In genomic region chr19:43377624-43378023, GRCh38 we compare ENCODE assay signal across 15 cellular contexts. TPM values are rescaled to one million over a fixed set of nuclear protein-coding genes. Genes with fewer than 3 reads are reported as not detected.
DNase-seq lines count a peak whose midpoint lies in the region; ATAC-seq, FAIRE-seq and TF ChIP-seq lines count a peak whose summit lies in the region.
"Not testable (repeated sequence)": the region's sequence is repeated elsewhere in the genome, so short reads cannot be mapped to it uniquely, and the experiment has no call there.
"Had no signal": no experiment of that assay in that cellular context is flagged by ENCODE, and none has a peak within 500 bp of the region (broad histone marks: within the 10 kb centered on the region; RNA-seq: fewer than 3 reads in every experiment).

No MANE protein-coding gene starts in this region.

- intact Hi-C loops in HCT116 (cut with micrococcal nuclease), result not testable (repeated sequence)

- not testable (repeated sequence) for H3K79me2 ChIP-seq in HCT116 (ENCODE audit: insufficient read depth, low read length)

- TF ChIP-seq RAD21 in A549 (conservative IDR thresholded peaks at IDR 0.05 in 1 of 2, IDR thresholded peaks at IDR 0.05 in 1 of 2); HCT116 (IDR thresholded peaks at IDR 0.05; ENCODE audit: low read depth): not testable (repeated sequence)

- H2AFZ ChIP-seq in HCT116 (ENCODE audit: low read depth, low read length, poor library complexity, severe bottlenecking), result not testable (repeated sequence)

- DNase-seq in A549 (ENCODE audit: low read depth in 1 of 2, low spot score in 1 of 2); HCT116 (ENCODE audit: low read depth, low spot score); RWPE2 (ENCODE audit: low spot score); bronchial epithelial cell (ENCODE audit: low read depth); foreskin keratinocyte; urothelium cell line (ENCODE audit: low spot score): not testable (repeated sequence)

- peak; percentile 98 for FAIRE-seq in A549 (lab: Jason Lieb, UNC)
- FAIRE-seq in bronchial epithelial cell (lab: Jason Lieb, UNC), result peak; percentile 100
- FAIRE-seq in urothelium cell line (lab: Jason Lieb, UNC), result peak; percentile 75

- not testable (repeated sequence) for H3K4me1 ChIP-seq in A549; HCT116 (ENCODE audit: control insufficient read depth in 1 of 2, insufficient read depth in 2 of 2, low read length in 2 of 2); RWPE2 (ENCODE audit: insufficient read depth, poor library complexity, severe bottlenecking)
- peaks cover 11% of the 10 kb centered on the region for H3K4me1 ChIP-seq in foreskin keratinocyte

- BruUV-seq in HCT116 (replicated peaks; lab: Mats Ljungman, UMichigan), result not testable (repeated sequence)

- H3K9me3 ChIP-seq in A549; HCT116 (ENCODE audit: control insufficient read depth in 1 of 2, insufficient read depth in 1 of 2, low read depth in 1 of 2, low read length in 2 of 2); RWPE2 (ENCODE audit: severe bottlenecking): not testable (repeated sequence)

- H3K9me2 ChIP-seq in HCT116 (ENCODE audit: insufficient read depth), result not testable (repeated sequence)

- not testable (repeated sequence) for ATAC-seq in A549
- ATAC-seq in HCT116, result 0 out of 2 replicates have a peak, but pooled peaks have one; percentile 42
- peak; percentile 96 for ATAC-seq in RWPE2 (ENCODE audit: low read depth)
- peak; percentile 89 for ATAC-seq in foreskin keratinocyte

- RAD21 ChIA-PET in HCT116 (lab: Charles Lee; ENCODE audit: low non-redundant PET in 1 of 2, low total read pairs in 2 of 2, uncharacterized antibody in 2 of 2, unreplicated experiment in 2 of 2), result not testable (repeated sequence)

- no CpG with 5 or more reads among the region's 3 CpGs for WGBS in A549 (ENCODE audit: missing lambda C conversion rate)

- CTCF ChIA-PET in A549 (lab: Yijun Ruan, JAX); HCT116 (lab: Charles Lee): not testable (repeated sequence)

- POLR2A ChIA-PET in A549 (lab: Yijun Ruan, JAX); HCT116 (lab: Charles Lee): not testable (repeated sequence)

- H3K36me3 ChIP-seq in HCT116 (ENCODE audit: control insufficient read depth in 1 of 2, insufficient read depth in 2 of 2, low read length in 2 of 2); RWPE2 (ENCODE audit: low read depth); bronchial epithelial cell (ENCODE audit: control insufficient read depth, insufficient read depth, low read length): not testable (repeated sequence)

- TF ChIP-seq EP300 in A549 (IDR thresholded peaks at IDR 0.05), result not testable (repeated sequence)

- not testable (repeated sequence) for H3K4me3 ChIP-seq in A549; HCT116 (replicated peaks in 1 of 2; ENCODE audit: low read depth in 1 of 2, low read length in 2 of 2); RWPE2 (ENCODE audit: severe bottlenecking); bronchial epithelial cell (ENCODE audit: low read depth, low read length)

- not testable (repeated sequence) for H4K20me1 ChIP-seq in HCT116 (ENCODE audit: insufficient read depth)

- not testable (repeated sequence) for H3K4me2 ChIP-seq in A549; HCT116 (ENCODE audit: low read length)

- not testable (repeated sequence) for H3K9ac ChIP-seq in HCT116 (ENCODE audit: low read length)

- not testable (repeated sequence) for TF ChIP-seq CTCF in A549 (IDR thresholded peaks at IDR 0.05); HCT116 (IDR thresholded peaks at IDR 0.05 in 2 of 3, conservative IDR thresholded peaks at IDR 0.05 in 1 of 3; ENCODE audit: borderline replicate concordance in 1 of 3, insufficient read depth in 1 of 3, low read depth in 2 of 3, low read length in 2 of 3); RWPE2 (IDR thresholded peaks at IDR 0.05; ENCODE audit: poor library complexity, severe bottlenecking); bronchial epithelial cell (IDR thresholded peaks at IDR 0.05; ENCODE audit: insufficient read depth, low read length, severe bottlenecking); foreskin keratinocyte (conservative IDR thresholded peaks at IDR 0.05)

- not testable (repeated sequence) for H3K27me3 ChIP-seq in HCT116 (ENCODE audit: insufficient read depth, low read length); RWPE2 (ENCODE audit: insufficient read depth, poor library complexity, severe bottlenecking); bronchial epithelial cell (ENCODE audit: control insufficient read depth, insufficient read depth, low read length); foreskin keratinocyte

- H3K27ac ChIP-seq in A549; HCT116 (ENCODE audit: low read depth, low read length); RWPE2 (ENCODE audit: poor library complexity, severe bottlenecking); foreskin keratinocyte: not testable (repeated sequence)

- TF ChIP-seq POLR2A in A549 (IDR thresholded peaks at IDR 0.05; ENCODE audit: low read length); HCT116 (IDR thresholded peaks at IDR 0.05; ENCODE audit: borderline replicate concordance, extremely low read depth, insufficient read depth, insufficient read length): not testable (repeated sequence)

RNA-seq across cellular contexts. Expression of gene CD177, which starts 24.1 kb away (rescaled TPM):
- 0.03 TPM in 1 of 2 replicates, not detected in the other for polyA plus RNA-seq in A549 (2011; rRNA removed)
- polyA plus RNA-seq in A549 (2012; cell fraction: cytosol; rRNA removed), result 0.01 and 0.03 TPM in 2 replicates
- 0.04 TPM in 1 of 2 replicates, not detected in the other for polyA plus RNA-seq in A549 (2012; cell fraction: nucleus; rRNA removed)
- 0.05 to 0.09 TPM in 2 of 3 replicates, not detected in the other for polyA plus RNA-seq in A549 (2017; fragmentation: RNase III; extraction: RNeasy Plus Mini Kit Qiagen cat#74134 plus additional on column Dnase treatment)
- 0.33 TPM in 1 of 2 replicates, not detected in the other for polyA minus RNA-seq in A549 (2011; rRNA and poly(A)+ RNA removed)
- total RNA-seq in HCT116 (2021; ENCODE audit: unreplicated experiment), result not detected
- not detected in 2 replicates for polyA plus RNA-seq in HCT116 (2012)
- total RNA-seq in bronchial epithelial cell, result 0.26 and 6.3 TPM in 2 replicates
- total RNA-seq in foreskin keratinocyte, result 0.24 and 0.53 TPM in 2 replicates
- polyA plus RNA-seq in foreskin keratinocyte, result 0.28 and 0.55 TPM in 2 replicates
- total RNA-seq: A673; CD4-positive, alpha-beta memory T cell; CD4-positive, CD25-positive, alpha-beta regulatory T cell; CD8-positive, alpha-beta memory T cell; Daoy; GM12878 had no signal
- polyA plus RNA-seq: CD14-positive monocyte; CD4-positive, alpha-beta memory T cell; CD8-positive, alpha-beta memory T cell; GM12878 had no signal

RNA-seq across cellular contexts. Expression of gene TEX101, which starts 37.1 kb away (rescaled TPM):
- not detected in 2 replicates for polyA plus RNA-seq in A549 (2011; rRNA removed)
- not detected in 2 replicates for polyA plus RNA-seq in A549 (2012; cell fraction: cytosol; rRNA removed)
- not detected in 2 replicates for polyA plus RNA-seq in A549 (2012; cell fraction: nucleus; rRNA removed)
- not detected in 3 replicates for polyA plus RNA-seq in A549 (2017; fragmentation: RNase III; extraction: RNeasy Plus Mini Kit Qiagen cat#74134 plus additional on column Dnase treatment)
- polyA minus RNA-seq in A549 (2011; rRNA and poly(A)+ RNA removed), result not detected in 2 replicates
- total RNA-seq in HCT116 (2021; ENCODE audit: unreplicated experiment), result not detected
- not detected in 2 replicates for polyA plus RNA-seq in HCT116 (2012)
- 0.26 TPM in 1 of 2 replicates, not detected in the other for total RNA-seq in bronchial epithelial cell
- total RNA-seq in foreskin keratinocyte, result not detected in 2 replicates
- polyA plus RNA-seq in foreskin keratinocyte, result not detected in 2 replicates
- total RNA-seq: A172; A673; CD4-positive, alpha-beta memory T cell; CD4-positive, CD25-positive, alpha-beta regulatory T cell; CD8-positive, alpha-beta memory T cell; Daoy; GM12878 had no signal
- polyA plus RNA-seq: AG04450; CD4-positive, alpha-beta memory T cell; CD4-positive, CD25-positive, alpha-beta regulatory T cell; CD8-positive, alpha-beta memory T cell; GM12878 had no signal
